Comparison of ENCODE assay signal across 10 cellular contexts in genomic region chr5:132877938-132878337, GRCh38. TPM values are rescaled to one million over a fixed set of nuclear protein-coding genes. Genes with fewer than 3 reads are reported as not detected.
A peak's percentile ranks its signal among the peaks of the same experiment; 100 is the strongest.
DNase-seq lines count a peak whose midpoint lies in the region; ATAC-seq, FAIRE-seq and TF ChIP-seq lines count a peak whose summit lies in the region.
"Had no signal": no experiment of that assay in that cellular context is flagged by ENCODE, and none has a peak within 500 bp of the region (broad histone marks: within the 10 kb centered on the region; RNA-seq: fewer than 3 reads in every experiment).

No MANE protein-coding gene starts in this region.

- in situ Hi-C loops in astrocyte of the spinal cord (cut with HindIII; ENCODE audit: low sequenced_read_pairs) = no loop called here
- in situ Hi-C loops in HepG2 (cut with HindIII; ENCODE audit: extremely low pct_ligation_motif_present, low pct_unique_long_range_greater_than_20kb) = no loop called here

- H2AFZ ChIP-seq in HepG2 (ENCODE audit: low read length) = no peak overlapping the region

- TF ChIP-seq CTCF in astrocyte of the spinal cord (IDR thresholded peaks at IDR 0.05; ENCODE audit: low read depth, low read length) (no peak), HepG2 (CRISPR knock-in tag; IDR thresholded peaks at IDR 0.05) (no peak)

- peak; percentile 18 for DNase-seq in AG20443 (ENCODE audit: low spot score)
- DNase-seq in LHCN-M2 (ENCODE audit: low read depth) = peak; percentile 69
- peak; percentile 46 for DNase-seq in astrocyte of the spinal cord (ENCODE audit: low read depth, low spot score)
- no peak for DNase-seq in HepG2 (ENCODE audit: low spot score)
- no peak for DNase-seq in mesenteric fat pad (ENCODE audit: low spot score)
- no peak for DNase-seq in iPS-NIHi11 (ENCODE audit: low spot score)
- DNase-seq in NK-92 treated with Interleukin-12 subunit alpha and Interleukin-12 subunit beta, amount 100 ng/mL, for 24 hours (lab: John Stamatoyannopoulos, UW) = no peak
- DNase-seq in HuH-7.5 (ENCODE audit: low spot score) = no peak

- H3K79me2 ChIP-seq in HepG2 (ENCODE audit: insufficient read depth, low read length) = peaks cover 13% of the 10 kb centered on the region

- peaks cover 14 to 34% of the 10 kb centered on the region in 2 experiments for H3K36me3 ChIP-seq in HepG2 (replicated peaks in 1 of 2; ENCODE audit: control insufficient read depth in 1 of 2, insufficient read depth in 2 of 2, low read length in 2 of 2)

- TF ChIP-seq EP300 in HepG2 (IDR thresholded peaks at IDR 0.05; ENCODE audit: low read depth in 2 of 2, low read length in 2 of 2) = no peak
- no peak for TF ChIP-seq EP300 in HepG2 (CRISPR knock-in tag; IDR thresholded peaks at IDR 0.05; ENCODE audit: borderline replicate concordance)

- WGBS in HepG2 (ENCODE audit: low lambda C conversion rate) = 92% methylated on average over 3 of the region's 3 CpGs

- H3K9ac ChIP-seq in HepG2 (ENCODE audit: insufficient read depth, low read depth, low read length) = no peak overlapping the region
- H3K9ac ChIP-seq: BLaER1 had no signal

- no peak; the same call in 2 of the 3 replicates for ATAC-seq in HepG2
- ATAC-seq: GM12878 had no signal

- H3K27ac ChIP-seq in HepG2 (ENCODE audit: extremely low read length, insufficient read depth, low read length) = peak overlapping the region; percentile 21
- H3K27ac ChIP-seq: BLaER1 had no signal

- TF ChIP-seq POLR2A in HepG2 (IDR thresholded peaks at IDR 0.05; ENCODE audit: insufficient read depth in 1 of 2, low read depth in 2 of 2, low read length in 2 of 2) = no peak

- FAIRE-seq in HepG2 (lab: Jason Lieb, UNC) = no peak
- FAIRE-seq: GM12878 had no signal

- intact Hi-C loops in HepG2 (cut with micrococcal nuclease; ENCODE audit: unreplicated experiment) = no loop called here

- H3K4me3 ChIP-seq in astrocyte of the spinal cord (ENCODE audit: low read depth, low read length) (no peak overlapping the region), HepG2 (replicated peaks in 1 of 3; ENCODE audit: insufficient read depth in 1 of 3, low read depth in 2 of 3, low read length in 3 of 3) (no peak overlapping the region)
- H3K4me3 ChIP-seq: BLaER1, GM12878 had no signal

- no TSS peak for BruUV-seq in HepG2 (replicated peaks; lab: Mats Ljungman, UMichigan)

- H3K4me1 ChIP-seq in HepG2 (ENCODE audit: insufficient read depth, low read length) = peaks cover 55% of the 10 kb centered on the region
- H3K4me1 ChIP-seq: BLaER1 had no signal

- H3K4me2 ChIP-seq in HepG2 (ENCODE audit: low read depth, low read length) = no peak overlapping the region
- H3K4me2 ChIP-seq: BLaER1 had no signal

- CTCF ChIA-PET in HepG2 (lab: Yijun Ruan, JAX; ENCODE audit: low intra/inter-chr PET ratio, low total read pairs) = no interaction called here

- no peaks in the 10 kb centered on the region for H3K9me3 ChIP-seq in HepG2 (ENCODE audit: low read length)
- H3K9me3 ChIP-seq: BLaER1 had no signal

- no peak for TF ChIP-seq RAD21 in HepG2 (CRISPR knock-in tag; IDR thresholded peaks at IDR 0.05)

- no peaks in the 10 kb centered on the region for H4K20me1 ChIP-seq in HepG2 (ENCODE audit: insufficient read depth, low read length)

- POLR2A ChIA-PET in HepG2 (lab: Yijun Ruan, JAX) = no interaction called here

- H3K27me3 ChIP-seq in HepG2 (ENCODE audit: control insufficient read depth in 1 of 2, insufficient read depth in 2 of 2, low read length in 2 of 2) = no peaks in the 10 kb centered on the region; a peak in 1 of 5 replicates
- H3K27me3 ChIP-seq: BLaER1 had no signal

RNA-seq across cellular contexts. Expression of gene LEAP2, which starts 4.5 kb away (rescaled TPM):
- total RNA-seq in LHCN-M2 (2014; rRNA removed) (0.17 and 0.77 TPM in 2 replicates), HepG2 (2016; rRNA removed; fragmentation: Illumina TruSeq; extraction: Trizol) (19.8 and 23.9 TPM in 2 replicates), mesenteric fat pad (1.2 TPM)
- polyA plus RNA-seq in LHCN-M2 (2012) = 0.62 TPM
- 31.9 and 33.8 TPM in 2 replicates for total RNA-seq in HepG2 (2016; cell fraction: cytosol; rRNA removed; fragmentation: Illumina TruSeq; extraction: Trizol; ENCODE audit: low read depth)
- total RNA-seq in HepG2 (2016; cell fraction: insoluble cytoplasmic fraction; rRNA removed; fragmentation: Illumina TruSeq; extraction: Trizol) = 21.4 and 22.6 TPM in 2 replicates
- 22.4 and 23.2 TPM in 2 replicates for total RNA-seq in HepG2 (2016; cell fraction: membrane; rRNA removed; fragmentation: Illumina TruSeq; extraction: Trizol)
- total RNA-seq in HepG2 (2016; cell fraction: nucleus; rRNA removed; fragmentation: Illumina TruSeq; extraction: Trizol) = 17.3 and 21.3 TPM in 2 replicates
- 51.9 and 70.9 TPM in 2 replicates for polyA plus RNA-seq in HepG2 (2011; rRNA removed)
- 18.2 and 34.0 TPM in 2 replicates for polyA plus RNA-seq in HepG2 (2011; cell fraction: cytosol; rRNA removed)
- 19.5 and 30.9 TPM in 2 replicates for polyA plus RNA-seq in HepG2 (2011; cell fraction: nucleus; rRNA removed)
- polyA plus RNA-seq in HepG2 (2012) = 83.9 and 193 TPM in 2 replicates
- polyA plus RNA-seq in HepG2 (2016; cell fraction: cytosol; fragmentation: Illumina TruSeq; extraction: Trizol; ENCODE audit: low read depth) = 9.5 and 10.5 TPM in 2 replicates
- polyA plus RNA-seq in HepG2 (2016; cell fraction: insoluble cytoplasmic fraction; fragmentation: Illumina TruSeq; extraction: Trizol; ENCODE audit: low read depth) = 12.1 and 12.5 TPM in 2 replicates
- 7.0 and 11.1 TPM in 2 replicates for polyA plus RNA-seq in HepG2 (2016; cell fraction: membrane; fragmentation: Illumina TruSeq; extraction: Trizol; ENCODE audit: low read depth)
- 19.5 and 23.5 TPM in 2 replicates for polyA plus RNA-seq in HepG2 (2016; cell fraction: nucleus; fragmentation: Illumina TruSeq; extraction: Trizol; ENCODE audit: insufficient read depth, low read depth)
- 3.2 and 62.6 TPM in 2 replicates for polyA minus RNA-seq in HepG2 (2011; rRNA and poly(A)+ RNA removed; ENCODE audit: low replicate concordance)
- polyA minus RNA-seq in HepG2 (2011; cell fraction: cytosol; rRNA and poly(A)+ RNA removed) = 68.1 and 102 TPM in 2 replicates
- 42.6 and 69.6 TPM in 2 replicates for polyA minus RNA-seq in HepG2 (2011; cell fraction: nucleus; rRNA and poly(A)+ RNA removed)

RNA-seq across cellular contexts. Expression of gene UQCRQ, which starts 11.5 kb away (rescaled TPM):
- total RNA-seq in LHCN-M2 (2014; rRNA removed) = 125 and 144 TPM in 2 replicates
- polyA plus RNA-seq in LHCN-M2 (2012) = 848 TPM
- 575 and 610 TPM in 2 replicates for total RNA-seq in HepG2 (2016; rRNA removed; fragmentation: Illumina TruSeq; extraction: Trizol)
- 434 and 616 TPM in 2 replicates for total RNA-seq in HepG2 (2016; cell fraction: cytosol; rRNA removed; fragmentation: Illumina TruSeq; extraction: Trizol; ENCODE audit: low read depth)
- total RNA-seq in HepG2 (2016; cell fraction: insoluble cytoplasmic fraction; rRNA removed; fragmentation: Illumina TruSeq; extraction: Trizol) = 541 and 719 TPM in 2 replicates
- total RNA-seq in HepG2 (2016; cell fraction: membrane; rRNA removed; fragmentation: Illumina TruSeq; extraction: Trizol) = 520 and 710 TPM in 2 replicates
- total RNA-seq in HepG2 (2016; cell fraction: nucleus; rRNA removed; fragmentation: Illumina TruSeq; extraction: Trizol) = 214 and 220 TPM in 2 replicates
- 237 and 257 TPM in 2 replicates for polyA plus RNA-seq in HepG2 (2011; rRNA removed)
- 173 and 215 TPM in 2 replicates for polyA plus RNA-seq in HepG2 (2011; cell fraction: cytosol; rRNA removed)
- 111 and 145 TPM in 2 replicates for polyA plus RNA-seq in HepG2 (2011; cell fraction: nucleus; rRNA removed)
- 221 and 310 TPM in 2 replicates for polyA plus RNA-seq in HepG2 (2012)
- polyA plus RNA-seq in HepG2 (2016; cell fraction: cytosol; fragmentation: Illumina TruSeq; extraction: Trizol; ENCODE audit: low read depth) = 298 and 464 TPM in 2 replicates
- 393 and 430 TPM in 2 replicates for polyA plus RNA-seq in HepG2 (2016; cell fraction: insoluble cytoplasmic fraction; fragmentation: Illumina TruSeq; extraction: Trizol; ENCODE audit: low read depth)
- polyA plus RNA-seq in HepG2 (2016; cell fraction: membrane; fragmentation: Illumina TruSeq; extraction: Trizol; ENCODE audit: low read depth) = 329 and 431 TPM in 2 replicates
- 240 and 275 TPM in 2 replicates for polyA plus RNA-seq in HepG2 (2016; cell fraction: nucleus; fragmentation: Illumina TruSeq; extraction: Trizol; ENCODE audit: insufficient read depth, low read depth)
- polyA minus RNA-seq in HepG2 (2011; rRNA and poly(A)+ RNA removed; ENCODE audit: low replicate concordance) = 39.6 and 61.4 TPM in 2 replicates
- 26.8 and 32.8 TPM in 2 replicates for polyA minus RNA-seq in HepG2 (2011; cell fraction: cytosol; rRNA and poly(A)+ RNA removed)
- polyA minus RNA-seq in HepG2 (2011; cell fraction: nucleus; rRNA and poly(A)+ RNA removed) = 52.9 and 60.8 TPM in 2 replicates
- 391 TPM for total RNA-seq in mesenteric fat pad

RNA-seq across cellular contexts. Expression of gene GDF9, which starts 11.7 kb away (rescaled TPM):
- total RNA-seq in LHCN-M2 (2014; rRNA removed) = 0.32 TPM in 1 of 2 replicates, not detected in the other
- 0.09 TPM for polyA plus RNA-seq in LHCN-M2 (2012)
- 0.07 and 0.38 TPM in 2 replicates for total RNA-seq in HepG2 (2016; rRNA removed; fragmentation: Illumina TruSeq; extraction: Trizol)
- total RNA-seq in HepG2 (2016; cell fraction: cytosol; rRNA removed; fragmentation: Illumina TruSeq; extraction: Trizol; ENCODE audit: low read depth) = 0.20 and 0.71 TPM in 2 replicates
- total RNA-seq in HepG2 (2016; cell fraction: insoluble cytoplasmic fraction; rRNA removed; fragmentation: Illumina TruSeq; extraction: Trizol) = 0.15 and 0.49 TPM in 2 replicates
- total RNA-seq in HepG2 (2016; cell fraction: membrane; rRNA removed; fragmentation: Illumina TruSeq; extraction: Trizol) = 0.46 and 0.55 TPM in 2 replicates
- 0.60 and 0.65 TPM in 2 replicates for total RNA-seq in HepG2 (2016; cell fraction: nucleus; rRNA removed; fragmentation: Illumina TruSeq; extraction: Trizol)
- polyA plus RNA-seq in HepG2 (2011; rRNA removed) = 0.33 and 0.50 TPM in 2 replicates
- polyA plus RNA-seq in HepG2 (2011; cell fraction: cytosol; rRNA removed) = 0.09 and 0.24 TPM in 2 replicates
- 0.51 and 0.68 TPM in 2 replicates for polyA plus RNA-seq in HepG2 (2011; cell fraction: nucleus; rRNA removed)
- polyA plus RNA-seq in HepG2 (2012) = 0.16 and 0.20 TPM in 2 replicates
- 0.07 and 0.37 TPM in 2 replicates for polyA plus RNA-seq in HepG2 (2016; cell fraction: cytosol; fragmentation: Illumina TruSeq; extraction: Trizol; ENCODE audit: low read depth)
- polyA plus RNA-seq in HepG2 (2016; cell fraction: insoluble cytoplasmic fraction; fragmentation: Illumina TruSeq; extraction: Trizol; ENCODE audit: low read depth) = 0.21 and 0.23 TPM in 2 replicates
- 0.21 and 0.26 TPM in 2 replicates for polyA plus RNA-seq in HepG2 (2016; cell fraction: membrane; fragmentation: Illumina TruSeq; extraction: Trizol; ENCODE audit: low read depth)
- polyA plus RNA-seq in HepG2 (2016; cell fraction: nucleus; fragmentation: Illumina TruSeq; extraction: Trizol; ENCODE audit: insufficient read depth, low read depth) = 0.92 and 1.0 TPM in 2 replicates
- 0.21 and 0.84 TPM in 2 replicates for polyA minus RNA-seq in HepG2 (2011; rRNA and poly(A)+ RNA removed; ENCODE audit: low replicate concordance)
- polyA minus RNA-seq in HepG2 (2011; cell fraction: cytosol; rRNA and poly(A)+ RNA removed) = not detected in 2 replicates
- polyA minus RNA-seq in HepG2 (2011; cell fraction: nucleus; rRNA and poly(A)+ RNA removed) = 0.64 and 2.0 TPM in 2 replicates
- total RNA-seq in mesenteric fat pad = not detected

RNA-seq across cellular contexts. Expression of gene SHROOM1, which starts 47.5 kb away (rescaled TPM):
- total RNA-seq in LHCN-M2 (2014; rRNA removed) (13.3 and 13.4 TPM in 2 replicates), HepG2 (2016; rRNA removed; fragmentation: Illumina TruSeq; extraction: Trizol) (8.9 and 18.2 TPM in 2 replicates), mesenteric fat pad (10.6 TPM)
- 8.5 TPM for polyA plus RNA-seq in LHCN-M2 (2012)
- total RNA-seq in HepG2 (2016; cell fraction: cytosol; rRNA removed; fragmentation: Illumina TruSeq; extraction: Trizol; ENCODE audit: low read depth) = 2.9 and 3.0 TPM in 2 replicates
- 8.5 and 16.1 TPM in 2 replicates for total RNA-seq in HepG2 (2016; cell fraction: insoluble cytoplasmic fraction; rRNA removed; fragmentation: Illumina TruSeq; extraction: Trizol)
- total RNA-seq in HepG2 (2016; cell fraction: membrane; rRNA removed; fragmentation: Illumina TruSeq; extraction: Trizol) = 6.2 and 8.3 TPM in 2 replicates
- 14.0 and 18.5 TPM in 2 replicates for total RNA-seq in HepG2 (2016; cell fraction: nucleus; rRNA removed; fragmentation: Illumina TruSeq; extraction: Trizol)
- 25.7 and 34.5 TPM in 2 replicates for polyA plus RNA-seq in HepG2 (2011; rRNA removed)
- polyA plus RNA-seq in HepG2 (2011; cell fraction: cytosol; rRNA removed) = 18.4 and 21.6 TPM in 2 replicates
- polyA plus RNA-seq in HepG2 (2011; cell fraction: nucleus; rRNA removed) = 60.0 and 62.0 TPM in 2 replicates
- polyA plus RNA-seq in HepG2 (2012) = 12.5 and 16.7 TPM in 2 replicates
- polyA plus RNA-seq in HepG2 (2016; cell fraction: cytosol; fragmentation: Illumina TruSeq; extraction: Trizol; ENCODE audit: low read depth) = 2.1 and 2.2 TPM in 2 replicates
- polyA plus RNA-seq in HepG2 (2016; cell fraction: insoluble cytoplasmic fraction; fragmentation: Illumina TruSeq; extraction: Trizol; ENCODE audit: low read depth) = 11.5 and 14.1 TPM in 2 replicates
- polyA plus RNA-seq in HepG2 (2016; cell fraction: membrane; fragmentation: Illumina TruSeq; extraction: Trizol; ENCODE audit: low read depth) = 4.6 and 5.0 TPM in 2 replicates
- polyA plus RNA-seq in HepG2 (2016; cell fraction: nucleus; fragmentation: Illumina TruSeq; extraction: Trizol; ENCODE audit: insufficient read depth, low read depth) = 52.3 and 58.0 TPM in 2 replicates
- polyA minus RNA-seq in HepG2 (2011; rRNA and poly(A)+ RNA removed; ENCODE audit: low replicate concordance) = 10.1 and 31.5 TPM in 2 replicates
- 14.4 and 20.5 TPM in 2 replicates for polyA minus RNA-seq in HepG2 (2011; cell fraction: cytosol; rRNA and poly(A)+ RNA removed)
- 29.1 and 42.4 TPM in 2 replicates for polyA minus RNA-seq in HepG2 (2011; cell fraction: nucleus; rRNA and poly(A)+ RNA removed)

Comparison
In these comparisons a context has a peak if more than half of its experiments do, and no peak if none do; other contexts are left out.
1. DNase-seq: peak in AG20443 (single experiment), LHCN-M2 (single experiment) and astrocyte of the spinal cord (single experiment); none in HepG2 (single experiment), mesenteric fat pad (single experiment), iPS-NIHi11 (single experiment), NK-92 treated with Interleukin-12 subunit alpha and Interleukin-12 subunit beta, amount 100 ng/mL, for 24 hours (single experiment) and HuH-7.5 (single experiment).